8 cellular contexts compared by ENCODE assay signal in genomic region chr16:4371481-4372314, GRCh38. TPM values are rescaled to one million over a fixed set of nuclear protein-coding genes. Genes with fewer than 3 reads are reported as not detected.
DNase-seq lines count a peak whose midpoint lies in the region; ATAC-seq, FAIRE-seq and TF ChIP-seq lines count a peak whose summit lies in the region.

TSS of gene VASN (plus strand) at chr16:4371848. CDS start at chr16:4380878, 9,030 bp downstream.

- peak within 1 kb of the TSS; percentile 76 to 92 (median 82) for H3K4me3 ChIP-seq in HepG2 (replicated peaks in 1 of 3; ENCODE audit: insufficient read depth in 1 of 3, low read depth in 2 of 3, low read length in 3 of 3)

- H3K36me3 ChIP-seq in HepG2 (replicated peaks in 1 of 2; ENCODE audit: control insufficient read depth in 1 of 2, insufficient read depth in 2 of 2, low read length in 2 of 2), result peaks cover 0 to 2% of the 10 kb centered on the region in 2 experiments; a peak in 1 of 5 replicates

- DNase-seq in HuH-7 (ENCODE audit: low spot score) (peak; percentile 97), HepG2 (ENCODE audit: low spot score) (peak; percentile 59), COR-L47 (lab: John Stamatoyannopoulos, UW) (no peak)
- peak; percentile 54 to 56 for DNase-seq in activated CD4-positive, alpha-beta T cell treated with anti-CD3 and anti-CD28 coated beads, Interleukin-2, amount 50 U/mL, for 24 hours (ENCODE audit: low read depth in 1 of 2, low spot score in 1 of 2)
- peak; percentile 61 to 76 for DNase-seq in stimulated activated CD4-positive, alpha-beta T cell treated with anti-CD3 and anti-CD28 coated beads, Interleukin-2, amount 100 ng/mL, for 48 hours

- in situ Hi-C loops in HepG2 (cut with HindIII; ENCODE audit: extremely low pct_ligation_motif_present, low pct_unique_long_range_greater_than_20kb), result no loop called here

- POLR2A ChIA-PET in HepG2 (lab: Yijun Ruan, JAX), result interaction anchor here (0.9 to 3.5 kb wide), 16 partner anchors 8 to 244 kb away, joined by 3 to 36 read pairs (median 4); partner anchors contain the start of gene PAM16

- ATAC-seq in GM18909 (IDR thresholded peaks at IDR 0.05; ENCODE audit: poor library complexity, unreplicated experiment) (peak; percentile 55), HepG2 (peak; percentile 34), HG02970 (IDR thresholded peaks at IDR 0.05; ENCODE audit: low FRiP score, unreplicated experiment) (no peak)

- no peak for TF ChIP-seq CTCF in HepG2 (CRISPR knock-in tag; IDR thresholded peaks at IDR 0.05)

- H3K9me3 Mint-ChIP-seq in dendritic cell treated with granulocyte-macrophage colony-stimulating factor and Interleukin-4, amounts not matched to agents 40 ng/mL and 50 ng/mL, for 4 days, result no peaks in the 10 kb centered on the region

- H2AFZ ChIP-seq in HepG2 (ENCODE audit: low read length), result no peak within 1 kb of the TSS

- H3K27me3 Mint-ChIP-seq in dendritic cell treated with granulocyte-macrophage colony-stimulating factor and Interleukin-4, amounts not matched to agents 40 ng/mL and 50 ng/mL, for 4 days, result no peaks in the 10 kb centered on the region

- BruUV-seq in HepG2 (replicated peaks; lab: Mats Ljungman, UMichigan), result TSS peak; percentile 68

- H3K79me2 ChIP-seq in HepG2 (ENCODE audit: insufficient read depth, low read length), result peaks cover 41% of the 10 kb centered on the region

- peak within 1 kb of the TSS; percentile 83 for H3K27ac ChIP-seq in HepG2 (ENCODE audit: extremely low read length, insufficient read depth, low read length)

- WGBS in HepG2 (ENCODE audit: low lambda C conversion rate), result 0% methylated on average over 15 of the region's 86 CpGs

- CTCF ChIA-PET in HepG2 (lab: Yijun Ruan, JAX; ENCODE audit: low intra/inter-chr PET ratio, low total read pairs), result no interaction called here

- TF ChIP-seq EP300 in HepG2 (IDR thresholded peaks at IDR 0.05; ENCODE audit: low read depth in 2 of 2, low read length in 2 of 2) (0 out of 4 replicates have a peak, but pooled peaks of 1 of the 2 experiments have one; percentile 28), HepG2 (CRISPR knock-in tag; IDR thresholded peaks at IDR 0.05; ENCODE audit: borderline replicate concordance) (no peak; the same call in 1 of the 2 replicates)

- no peaks in the 10 kb centered on the region for H3K27me3 ChIP-seq in HepG2 (ENCODE audit: control insufficient read depth in 1 of 2, insufficient read depth in 2 of 2, low read length in 2 of 2)

- peak; percentile 68 for FAIRE-seq in HepG2 (lab: Jason Lieb, UNC)

- H3K4me1 ChIP-seq in HepG2 (ENCODE audit: insufficient read depth, low read length), result peaks cover 88% of the 10 kb centered on the region

- no peaks in the 10 kb centered on the region for H3K9me3 ChIP-seq in HepG2 (ENCODE audit: low read length)

- H3K4me1 Mint-ChIP-seq in dendritic cell treated with granulocyte-macrophage colony-stimulating factor and Interleukin-4, amounts not matched to agents 40 ng/mL and 50 ng/mL, for 4 days (ENCODE audit: low read depth), result peaks cover 52% of the 10 kb centered on the region

- no peak within 1 kb of the TSS for H3K27ac Mint-ChIP-seq in dendritic cell treated with granulocyte-macrophage colony-stimulating factor and Interleukin-4, amounts not matched to agents 40 ng/mL and 50 ng/mL, for 4 days

- peak; percentile 97 to 99 for TF ChIP-seq POLR2A in HepG2 (IDR thresholded peaks at IDR 0.05; ENCODE audit: insufficient read depth in 1 of 2, low read depth in 2 of 2, low read length in 2 of 2)

- peaks cover 28% of the 10 kb centered on the region for H4K20me1 ChIP-seq in HepG2 (ENCODE audit: insufficient read depth, low read length)

- peak within 1 kb of the TSS; percentile 86 for H3K4me2 ChIP-seq in HepG2 (ENCODE audit: low read depth, low read length)

- intact Hi-C loops in dendritic cell treated with granulocyte-macrophage colony-stimulating factor and Interleukin-4, amounts not matched to agents 40 ng/mL and 50 ng/mL, for 4 days (cut with micrococcal nuclease), result no loop called here
- intact Hi-C loops in HepG2 (cut with micrococcal nuclease; ENCODE audit: unreplicated experiment), result loop anchor here (2.0 kb wide), 1 partner anchor 13 kb away; no protein-coding TSS in a partner anchor

- H3K9ac ChIP-seq in HepG2 (ENCODE audit: insufficient read depth, low read depth, low read length), result peak within 1 kb of the TSS; percentile 78

- peaks cover 87% of the 10 kb centered on the region for H3K36me3 Mint-ChIP-seq in dendritic cell treated with granulocyte-macrophage colony-stimulating factor and Interleukin-4, amounts not matched to agents 40 ng/mL and 50 ng/mL, for 4 days (ENCODE audit: low read depth)

- TF ChIP-seq RAD21 in HepG2 (CRISPR knock-in tag; IDR thresholded peaks at IDR 0.05), result peak; percentile 15; the same call in 1 of the 2 replicates

- H3K4me3 Mint-ChIP-seq in dendritic cell treated with granulocyte-macrophage colony-stimulating factor and Interleukin-4, amounts not matched to agents 40 ng/mL and 50 ng/mL, for 4 days, result peak within 1 kb of the TSS; percentile 65

TF ChIP-seq in HepG2, 621 proteins besides CTCF, POLR2A, EP300 and RAD21 (continues in another document):
- TF ChIP-seq PITX1 (CRISPR knock-in tag; IDR thresholded peaks at IDR 0.05) (no peak), FOXJ3 (CRISPR knock-in tag; IDR thresholded peaks at IDR 0.05; ENCODE audit: borderline replicate concordance) (no peak), ARID4A (CRISPR knock-in tag; IDR thresholded peaks at IDR 0.05; ENCODE audit: borderline replicate concordance) (peak; percentile 41; the same call in 1 of the 2 replicates), GABPB1 (CRISPR knock-in tag; IDR thresholded peaks at IDR 0.05) (peak; percentile 55; the same call in 1 of the 2 replicates), ASH2L (IDR thresholded peaks at IDR 0.05; ENCODE audit: insufficient read length, low read depth, low read length) (no peak), KMT2B (CRISPR knock-in tag; IDR thresholded peaks at IDR 0.05) (no peak), SKI (IDR thresholded peaks at IDR 0.05; ENCODE audit: partially characterized antibody) (peak; percentile 10), TARDBP (CRISPR knock-in tag; IDR thresholded peaks at IDR 0.05) (no peak), ZNF10 (CRISPR knock-in tag; IDR thresholded peaks at IDR 0.05; ENCODE audit: borderline replicate concordance, low read depth) (no peak), ZSCAN21 (CRISPR knock-in tag; IDR thresholded peaks at IDR 0.05; ENCODE audit: borderline replicate concordance) (peak; percentile 28; the same call in 1 of the 2 replicates), NFRKB (IDR thresholded peaks at IDR 0.05) (no peak)

RNA-seq across cellular contexts. Expression of gene VASN, which starts in this region (rescaled TPM):
- total RNA-seq in HepG2 (2016; rRNA removed; fragmentation: Illumina TruSeq; extraction: Trizol), result 6.9 and 18.2 TPM in 2 replicates
- 2.8 and 3.3 TPM in 2 replicates for total RNA-seq in HepG2 (2016; cell fraction: cytosol; rRNA removed; fragmentation: Illumina TruSeq; extraction: Trizol; ENCODE audit: low read depth)
- 5.9 and 17.8 TPM in 2 replicates for total RNA-seq in HepG2 (2016; cell fraction: insoluble cytoplasmic fraction; rRNA removed; fragmentation: Illumina TruSeq; extraction: Trizol)
- total RNA-seq in HepG2 (2016; cell fraction: membrane; rRNA removed; fragmentation: Illumina TruSeq; extraction: Trizol), result 5.8 and 6.6 TPM in 2 replicates
- total RNA-seq in HepG2 (2016; cell fraction: nucleus; rRNA removed; fragmentation: Illumina TruSeq; extraction: Trizol), result 22.5 and 25.6 TPM in 2 replicates
- polyA plus RNA-seq in HepG2 (2011; rRNA removed), result 8.4 and 15.5 TPM in 2 replicates
- 9.0 and 15.7 TPM in 2 replicates for polyA plus RNA-seq in HepG2 (2011; cell fraction: cytosol; rRNA removed)
- 47.1 and 58.1 TPM in 2 replicates for polyA plus RNA-seq in HepG2 (2011; cell fraction: nucleus; rRNA removed)
- polyA plus RNA-seq in HepG2 (2012), result 9.8 and 16.9 TPM in 2 replicates
- polyA plus RNA-seq in HepG2 (2016; cell fraction: cytosol; fragmentation: Illumina TruSeq; extraction: Trizol; ENCODE audit: low read depth), result 2.3 and 2.6 TPM in 2 replicates
- 7.7 and 10.2 TPM in 2 replicates for polyA plus RNA-seq in HepG2 (2016; cell fraction: insoluble cytoplasmic fraction; fragmentation: Illumina TruSeq; extraction: Trizol; ENCODE audit: low read depth)
- polyA plus RNA-seq in HepG2 (2016; cell fraction: membrane; fragmentation: Illumina TruSeq; extraction: Trizol; ENCODE audit: low read depth), result 3.1 and 4.1 TPM in 2 replicates
- polyA plus RNA-seq in HepG2 (2016; cell fraction: nucleus; fragmentation: Illumina TruSeq; extraction: Trizol; ENCODE audit: insufficient read depth, low read depth), result 40.8 and 43.4 TPM in 2 replicates
- polyA minus RNA-seq in HepG2 (2011; rRNA and poly(A)+ RNA removed; ENCODE audit: low replicate concordance), result 1.2 and 47.2 TPM in 2 replicates
- 18.8 and 21.5 TPM in 2 replicates for polyA minus RNA-seq in HepG2 (2011; cell fraction: cytosol; rRNA and poly(A)+ RNA removed)
- 32.1 and 35.9 TPM in 2 replicates for polyA minus RNA-seq in HepG2 (2011; cell fraction: nucleus; rRNA and poly(A)+ RNA removed)
